3 cellular contexts compared by ENCODE assay signal in the genomic region with DNA sequence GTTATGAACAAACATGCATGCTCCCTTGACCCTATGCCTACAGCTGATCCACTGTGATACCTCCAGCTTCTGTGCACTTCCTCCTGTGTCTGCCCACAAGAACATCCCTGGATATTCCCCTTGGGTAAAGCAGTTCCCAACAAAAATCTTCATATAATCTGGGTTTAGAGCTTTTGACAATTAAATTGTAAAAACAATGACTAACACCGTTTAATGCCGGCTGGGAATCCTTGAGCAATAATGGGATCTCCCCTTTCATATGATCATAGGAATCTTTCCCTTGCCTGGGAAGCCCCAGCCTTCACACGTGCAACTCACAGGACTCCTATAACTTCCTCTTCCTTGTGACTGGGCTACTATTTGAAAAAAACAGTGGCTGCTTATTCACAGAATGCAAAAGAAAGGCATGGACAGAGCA.
TF ChIP-seq lines count a peak whose summit lies in the region.

No MANE protein-coding gene starts in this region.

TF ChIP-seq in A549, 52 proteins besides CTCF, POLR2A, EP300 and RAD21:
- no peak for TF ChIP-seq HES2 (IDR thresholded peaks at IDR 0.05)
- TF ChIP-seq CHD2 (IDR thresholded peaks at IDR 0.05; ENCODE audit: low read length, partially characterized antibody) = no peak
- no peak for TF ChIP-seq ZFP36 (IDR thresholded peaks at IDR 0.05; ENCODE audit: borderline replicate concordance, partially characterized antibody)
- TF ChIP-seq USF2 (IDR thresholded peaks at IDR 0.05) = no peak
- no peak for TF ChIP-seq SREBF2 (IDR thresholded peaks at IDR 0.05)
- peak; percentile 10; the same call in 1 of the 2 replicates for TF ChIP-seq BHLHE40 (IDR thresholded peaks at IDR 0.05; ENCODE audit: low read depth, low read length)
- TF ChIP-seq NFE2L2 (conservative IDR thresholded peaks at IDR 0.05; ENCODE audit: low read length) = no peak
- no peak for TF ChIP-seq EHF (CRISPR knock-in tag; IDR thresholded peaks at IDR 0.05)

TF ChIP-seq in IMR-90, 13 proteins besides CTCF, POLR2A, EP300 and RAD21:
- TF ChIP-seq NFE2L2 (IDR thresholded peaks at IDR 0.05; ENCODE audit: low read depth, low read length) = no peak
- TF ChIP-seq CHD1 (IDR thresholded peaks at IDR 0.05; ENCODE audit: low read depth, low read length) = no peak
- TF ChIP-seq MAFK (IDR thresholded peaks at IDR 0.05; ENCODE audit: low read depth, low read length) = no peak
- peak; percentile 93 for TF ChIP-seq BHLHE40 (IDR thresholded peaks at IDR 0.05; ENCODE audit: low read depth, low read length)
- TF ChIP-seq MAZ (IDR thresholded peaks at IDR 0.05; ENCODE audit: borderline replicate concordance, low read depth, low read length) = no peak
- TF ChIP-seq FOS (IDR thresholded peaks at IDR 0.05; ENCODE audit: low read depth, low read length) = peak; percentile 36; the same call in 1 of the 2 replicates
- TF ChIP-seq CEBPB (IDR thresholded peaks at IDR 0.05; ENCODE audit: low read depth, low read length) = peak; percentile 94

TF ChIP-seq in K562, 482 proteins besides CTCF, POLR2A, EP300 and RAD21:
- TF ChIP-seq BHLHE40 (IDR thresholded peaks at IDR 0.05; ENCODE audit: low read length) = peak; percentile 77
- no peak for TF ChIP-seq MNT (conservative IDR thresholded peaks at IDR 0.05)
- TF ChIP-seq SREBF2 (CRISPR knock-in tag; IDR thresholded peaks at IDR 0.05) = no peak
- no peak for TF ChIP-seq PURB (CRISPR knock-in tag; IDR thresholded peaks at IDR 0.05; ENCODE audit: low read depth)
- TF ChIP-seq KDM5B (IDR thresholded peaks at IDR 0.05; ENCODE audit: insufficient replicate concordance, low read depth, low read length) = no peak
- TF ChIP-seq NFE2 (IDR thresholded peaks at IDR 0.05; ENCODE audit: low read depth) = no peak
- peak; percentile 56; the same call in 1 of the 2 replicates for TF ChIP-seq ZNF589 (CRISPR knock-in tag; IDR thresholded peaks at IDR 0.05; ENCODE audit: low read depth)
- TF ChIP-seq CC2D1A (IDR thresholded peaks at IDR 0.05) = no peak
- TF ChIP-seq NR4A1 (CRISPR knock-in tag; IDR thresholded peaks at IDR 0.05) = no peak
- no peak for TF ChIP-seq NR4A1 (tag; IDR thresholded peaks at IDR 0.05)
- TF ChIP-seq HNRNPLL (IDR thresholded peaks at IDR 0.05; ENCODE audit: low read depth, low read length, poor library complexity, severe bottlenecking) = no peak
- no peak for TF ChIP-seq SMC3 (conservative IDR thresholded peaks at IDR 0.05; ENCODE audit: insufficient read depth, low read depth, low read length)
- no peak for TF ChIP-seq POLR2AphosphoS2 (IDR thresholded peaks at IDR 0.05; ENCODE audit: low read length)
- TF ChIP-seq, protein P1, sequence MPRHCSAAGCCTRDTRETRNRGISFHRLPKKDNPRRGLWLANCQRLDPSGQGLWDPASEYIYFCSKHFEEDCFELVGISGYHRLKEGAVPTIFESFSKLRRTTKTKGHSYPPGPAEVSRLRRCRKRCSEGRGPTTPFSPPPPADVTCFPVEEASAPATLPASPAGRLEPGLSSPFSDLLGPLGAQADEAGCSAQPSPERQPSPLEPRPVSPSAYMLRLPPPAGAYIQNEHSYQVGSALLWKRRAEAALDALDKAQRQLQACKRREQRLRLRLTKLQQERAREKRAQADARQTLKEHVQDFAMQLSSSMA (CRISPR knock-in tag; IDR thresholded peaks at IDR 0.05) = no peak
- peak; percentile 28; the same call in 1 of the 2 replicates for TF ChIP-seq SPI1 (IDR thresholded peaks at IDR 0.05; ENCODE audit: borderline replicate concordance, low read depth, low read length)
- TF ChIP-seq, protein P2, sequence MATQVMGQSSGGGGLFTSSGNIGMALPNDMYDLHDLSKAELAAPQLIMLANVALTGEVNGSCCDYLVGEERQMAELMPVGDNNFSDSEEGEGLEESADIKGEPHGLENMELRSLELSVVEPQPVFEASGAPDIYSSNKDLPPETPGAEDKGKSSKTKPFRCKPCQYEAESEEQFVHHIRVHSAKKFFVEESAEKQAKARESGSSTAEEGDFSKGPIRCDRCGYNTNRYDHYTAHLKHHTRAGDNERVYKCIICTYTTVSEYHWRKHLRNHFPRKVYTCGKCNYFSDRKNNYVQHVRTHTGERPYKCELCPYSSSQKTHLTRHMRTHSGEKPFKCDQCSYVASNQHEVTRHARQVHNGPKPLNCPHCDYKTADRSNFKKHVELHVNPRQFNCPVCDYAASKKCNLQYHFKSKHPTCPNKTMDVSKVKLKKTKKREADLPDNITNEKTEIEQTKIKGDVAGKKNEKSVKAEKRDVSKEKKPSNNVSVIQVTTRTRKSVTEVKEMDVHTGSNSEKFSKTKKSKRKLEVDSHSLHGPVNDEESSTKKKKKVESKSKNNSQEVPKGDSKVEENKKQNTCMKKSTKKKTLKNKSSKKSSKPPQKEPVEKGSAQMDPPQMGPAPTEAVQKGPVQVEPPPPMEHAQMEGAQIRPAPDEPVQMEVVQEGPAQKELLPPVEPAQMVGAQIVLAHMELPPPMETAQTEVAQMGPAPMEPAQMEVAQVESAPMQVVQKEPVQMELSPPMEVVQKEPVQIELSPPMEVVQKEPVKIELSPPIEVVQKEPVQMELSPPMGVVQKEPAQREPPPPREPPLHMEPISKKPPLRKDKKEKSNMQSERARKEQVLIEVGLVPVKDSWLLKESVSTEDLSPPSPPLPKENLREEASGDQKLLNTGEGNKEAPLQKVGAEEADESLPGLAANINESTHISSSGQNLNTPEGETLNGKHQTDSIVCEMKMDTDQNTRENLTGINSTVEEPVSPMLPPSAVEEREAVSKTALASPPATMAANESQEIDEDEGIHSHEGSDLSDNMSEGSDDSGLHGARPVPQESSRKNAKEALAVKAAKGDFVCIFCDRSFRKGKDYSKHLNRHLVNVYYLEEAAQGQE (CRISPR knock-in tag; IDR thresholded peaks at IDR 0.05; ENCODE audit: low read depth) = no peak
- TF ChIP-seq BACH1 (tag; IDR thresholded peaks at IDR 0.05) = 0 out of 2 replicates have a peak, but pooled peaks have one; percentile 2
- TF ChIP-seq KDM4B (IDR thresholded peaks at IDR 0.05; ENCODE audit: borderline replicate concordance in 2 of 2, low read depth in 1 of 2) = no peak
- TF ChIP-seq ARNT (IDR thresholded peaks at IDR 0.05) = no peak
- TF ChIP-seq RBM14 (IDR thresholded peaks at IDR 0.05; ENCODE audit: borderline replicate concordance, insufficient read depth, low read depth, low read length) = no peak
- no peak for TF ChIP-seq STAG1 (CRISPR knock-in tag; IDR thresholded peaks at IDR 0.05; ENCODE audit: borderline replicate concordance)
TF ChIP-seq in K562: peak in this region for 4.
